12 cellular contexts compared by ENCODE assay signal in the genomic region with DNA sequence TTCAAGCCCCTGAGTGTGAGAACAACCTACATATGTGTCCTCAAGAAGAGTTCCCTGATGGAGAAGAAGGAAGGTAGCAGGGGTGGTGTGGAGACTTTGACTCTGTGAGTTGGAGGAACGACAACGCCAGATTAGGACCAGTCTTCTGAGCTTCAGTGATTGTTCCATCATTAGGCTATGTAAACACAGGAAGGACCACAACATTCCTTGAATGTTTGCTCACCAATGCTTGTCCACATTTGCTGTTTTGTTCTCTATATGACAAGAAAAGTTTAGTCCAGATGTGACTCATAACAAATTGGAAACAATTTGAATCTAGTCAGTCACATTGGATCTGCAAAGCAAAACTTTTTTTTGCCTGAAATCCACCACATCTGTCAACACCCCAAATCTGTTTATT.
A peak's percentile ranks its signal among the peaks of the same experiment; 100 is the strongest.
DNase-seq lines count a peak whose midpoint lies in the region; ATAC-seq and TF ChIP-seq lines count a peak whose summit lies in the region.
"Had no signal": no experiment of that assay in that cellular context is flagged by ENCODE, and none has a peak within 500 bp of the region (broad histone marks: within the 10 kb centered on the region; RNA-seq: fewer than 3 reads in every experiment).

No MANE protein-coding gene starts in this region.

- DNase-seq in EL: peak; percentile 78
- peak; percentile 14 for DNase-seq in RKO (ENCODE audit: low spot score)
- peak; percentile 79 for DNase-seq in epithelial cell of proximal tubule (ENCODE audit: low read depth)
- DNase-seq in activated CD4-positive, CD25-positive, alpha-beta regulatory T cell (lab: John Stamatoyannopoulos, UW): no peak
- no peak for DNase-seq in sciatic nerve (ENCODE audit: low spot score)
- DNase-seq: DMS79 treated with DMSO at 0.1 percent for 48 hours, KG1 had no signal

- H3K9ac ChIP-seq in parathyroid adenoma: no peak overlapping the region

- H3K79me2 ChIP-seq in parathyroid adenoma: no peaks in the 10 kb centered on the region
- H3K79me2 ChIP-seq: hepatocyte had no signal

- no peaks in the 10 kb centered on the region for H3K9me3 ChIP-seq in parathyroid adenoma (ENCODE audit: control insufficient read depth, low read length)

- intact Hi-C loops in sciatic nerve (cut with DNase I): no loop called here

- no peaks in the 10 kb centered on the region for H3K36me3 ChIP-seq in parathyroid adenoma (ENCODE audit: control insufficient read depth, insufficient read depth, low read length)

- H3K4me2 ChIP-seq in parathyroid adenoma (ENCODE audit: low read length): no peak overlapping the region
- H3K4me2 ChIP-seq: hepatocyte had no signal

- H2AFZ ChIP-seq in parathyroid adenoma: no peak overlapping the region
- H2AFZ ChIP-seq: hepatocyte had no signal

- H3K27ac ChIP-seq in parathyroid adenoma: peak overlapping the region; percentile 6
- H3K27ac ChIP-seq: hepatocyte had no signal

- H3K27me3 ChIP-seq in parathyroid adenoma (ENCODE audit: control insufficient read depth, insufficient read depth, low read length): no peaks in the 10 kb centered on the region
- H3K27me3 ChIP-seq: hepatocyte had no signal

- H3K4me3 ChIP-seq in epithelial cell of proximal tubule (ENCODE audit: low read depth, low read length) (no peak overlapping the region), parathyroid adenoma (ENCODE audit: low read depth, low read length) (no peak overlapping the region)
- H3K4me3 ChIP-seq: hepatocyte had no signal

- H3K4me1 ChIP-seq in parathyroid adenoma: peaks cover 13% of the 10 kb centered on the region

- no peak for TF ChIP-seq CTCF in epithelial cell of proximal tubule (conservative IDR thresholded peaks at IDR 0.05; ENCODE audit: low read depth, low read length)
- TF ChIP-seq CTCF in parathyroid adenoma (IDR thresholded peaks at IDR 0.05): no peak

- ATAC-seq in GM21390 (IDR thresholded peaks at IDR 0.05; ENCODE audit: unreplicated experiment) (no peak), HG02678 (IDR thresholded peaks at IDR 0.05; ENCODE audit: unreplicated experiment) (no peak), sciatic nerve (no peak)
- ATAC-seq: WTC11 had no signal

Comparison
In these comparisons a context has a peak if more than half of its experiments do, and no peak if none do; other contexts are left out.
1. DNase-seq: peak in EL (single experiment), RKO (single experiment) and epithelial cell of proximal tubule (single experiment); none in activated CD4-positive, CD25-positive, alpha-beta regulatory T cell (0 of 4) and sciatic nerve (single experiment).